In the genomic region with DNA sequence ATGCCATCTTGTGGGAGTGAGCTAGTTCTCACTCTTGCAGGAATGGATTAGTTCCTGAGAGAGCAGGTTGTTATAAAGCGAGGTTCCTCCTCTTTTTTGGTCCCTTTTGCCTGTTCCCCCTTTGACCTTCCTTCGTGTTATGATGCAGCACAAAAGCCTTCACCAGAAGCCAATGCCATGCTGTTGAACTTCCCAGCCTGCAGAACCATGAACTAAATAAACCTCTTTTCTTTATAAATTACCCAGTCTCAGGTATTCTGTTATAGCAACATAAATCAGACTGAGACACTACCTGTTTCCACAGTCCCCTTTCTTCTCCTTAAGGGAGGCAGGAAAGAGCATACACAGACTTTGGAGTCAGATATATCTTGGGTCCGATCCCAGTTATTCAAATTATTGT, we compare ENCODE assay signal across 33 cellular contexts. TPM values are rescaled to one million over a fixed set of nuclear protein-coding genes. Genes with fewer than 3 reads are reported as not detected.
DNase-seq lines count a peak whose midpoint lies in the region; ATAC-seq, FAIRE-seq and TF ChIP-seq lines count a peak whose summit lies in the region.
"Had no signal": no experiment of that assay in that cellular context is flagged by ENCODE, and none has a peak within 500 bp of the region (broad histone marks: within the 10 kb centered on the region; RNA-seq: fewer than 3 reads in every experiment).

No MANE protein-coding gene starts in this region.

- no peaks in the 10 kb centered on the region for H3K36me3 ChIP-seq in K562 (ENCODE audit: control insufficient read depth, insufficient read depth, low read length)

- peaks cover 10 to 15% of the 10 kb centered on the region in 2 donors for H3K27me3 Mint-ChIP-seq in natural killer cell treated with Interleukin-12 subunit alpha and Interleukin-12 subunit beta and Interleukin-15 and Interleukin-18, amount 100 ng/mL, for 72 hours
- H3K27me3 Mint-ChIP-seq in natural killer cell (ENCODE audit: low read depth in 2 of 2): peaks cover 8 to 15% of the 10 kb centered on the region in 2 donors
- H3K27me3 Mint-ChIP-seq: CD4-positive, CD25-positive, alpha-beta regulatory T cell had no signal

- H3K4me1 Mint-ChIP-seq in natural killer cell treated with Interleukin-12 subunit alpha and Interleukin-12 subunit beta and Interleukin-15 and Interleukin-18, amount 100 ng/mL, for 72 hours (ENCODE audit: low read depth in 2 of 2): peaks cover 0 to 8% of the 10 kb centered on the region in 2 donors
- H3K4me1 Mint-ChIP-seq in natural killer cell: no peaks in the 10 kb centered on the region
- H3K4me1 Mint-ChIP-seq: B cell; CD14-positive monocyte; CD4-positive, alpha-beta memory T cell; CD8-positive, alpha-beta memory T cell had no signal

- no peak overlapping the region for H3K9ac ChIP-seq in K562 (ENCODE audit: insufficient read depth in 1 of 2, low read depth in 2 of 2, low read length in 2 of 2)
- H3K9ac ChIP-seq: BLaER1; BLaER1 treated with 17β-estradiol and CSF1 and Interleukin-3, amounts not matched to agents 10 nM and 100 nM had no signal

- in situ Hi-C loops in K562 (cut with MboI): no loop called here

- intact Hi-C loops in natural killer cell (cut with micrococcal nuclease): no loop called here
- intact Hi-C loops in K562 (cut with micrococcal nuclease): no loop called here

- TF ChIP-seq EP300 in K562 (IDR thresholded peaks at IDR 0.05; ENCODE audit: low read length): no peak

- H3K9me3 ChIP-seq in K562 (replicated peaks; ENCODE audit: control insufficient read depth, insufficient read depth, low read depth, low read length): no peaks in the 10 kb centered on the region
- H3K9me3 ChIP-seq: BE2C had no signal

- no peaks in the 10 kb centered on the region for H4K20me1 ChIP-seq in K562 (replicated peaks; ENCODE audit: control insufficient read depth, insufficient read depth, low read length)
- H4K20me1 ChIP-seq: BLaER1 had no signal

- WGBS in K562 (ENCODE audit: insufficient coverage, low coverage, missing lambda C conversion rate): 0% methylated on average over 3 of the region's 3 CpGs

- BruUV-seq in K562 (replicated peaks; lab: Mats Ljungman, UMichigan): no TSS peak

- no peaks in the 10 kb centered on the region for H3K79me2 ChIP-seq in K562 (ENCODE audit: control insufficient read depth, insufficient read depth, low read length)

- TF ChIP-seq CTCF in natural killer cell (IDR thresholded peaks at IDR 0.05): no peak
- no peak for TF ChIP-seq CTCF in K562 (IDR thresholded peaks at IDR 0.05 in 2 of 3, conservative IDR thresholded peaks at IDR 0.05 in 1 of 3; ENCODE audit: insufficient read depth in 2 of 3, low read depth in 1 of 3, low read length in 3 of 3)

- H3K4me3 Mint-ChIP-seq in natural killer cell treated with Interleukin-12 subunit alpha and Interleukin-12 subunit beta and Interleukin-15 and Interleukin-18, amount 100 ng/mL, for 72 hours: no peak overlapping the region
- no peak overlapping the region for H3K4me3 Mint-ChIP-seq in natural killer cell
- H3K4me3 Mint-ChIP-seq: B cell; CD14-positive monocyte; CD4-positive, alpha-beta T cell; CD4-positive, CD25-positive, alpha-beta regulatory T cell; CD8-positive, alpha-beta memory T cell; CD8-positive, alpha-beta T cell had no signal

- DNase-seq in natural killer cell treated with Interleukin-12 subunit alpha and Interleukin-12 subunit beta and Interleukin-15 and Interleukin-18, amount 100 ng/mL, for 72 hours (ENCODE audit: low spot score): peak; percentile 32
- DNase-seq in natural killer cell: no peak
- DNase-seq in K562 (ENCODE audit: extremely low read depth in 1 of 4, low spot score in 3 of 4): no peak
- no peak for DNase-seq in islet precursor cell
- DNase-seq: 8988T; ACHN; AML-193; BE2C; C1 segment of cervical spinal cord; Caco-2; Calu3; CD4-positive, alpha-beta memory T cell; CD4-positive, alpha-beta T cell; CD4-positive, CD25-positive, alpha-beta regulatory T cell; CD8-positive, alpha-beta memory T cell; CD8-positive, alpha-beta T cell; COR-L47; DMS 273 treated with DMSO at 0.1 percent for 48 hours; DMS153; DMS53; DMS79; DMS79 treated with DMSO at 0.1 percent for 48 hours; DND-41; EL had no signal

- H2AFZ ChIP-seq in K562 (ENCODE audit: low read depth, low read length): no peak overlapping the region

- peaks cover 9% of the 10 kb centered on the region for H3K9me3 Mint-ChIP-seq in natural killer cell treated with Interleukin-12 subunit alpha and Interleukin-12 subunit beta and Interleukin-15 and Interleukin-18, amount 100 ng/mL, for 72 hours
- peaks cover 2 to 8% of the 10 kb centered on the region in 2 donors for H3K9me3 Mint-ChIP-seq in natural killer cell

- H3K27ac ChIP-seq in K562 (ENCODE audit: extremely low read depth, low read depth, low read length): no peak overlapping the region
- H3K27ac ChIP-seq: 22Rv1; A549; BLaER1; BLaER1 treated with 17β-estradiol and CSF1 and Interleukin-3, amounts not matched to agents 10 nM and 100 nM; C4-2B had no signal

- peaks cover 27% of the 10 kb centered on the region for H3K36me3 Mint-ChIP-seq in natural killer cell treated with Interleukin-12 subunit alpha and Interleukin-12 subunit beta and Interleukin-15 and Interleukin-18, amount 100 ng/mL, for 72 hours
- H3K36me3 Mint-ChIP-seq in natural killer cell: peaks cover 19% of the 10 kb centered on the region
- H3K36me3 Mint-ChIP-seq: CD14-positive monocyte had no signal

- POLR2A ChIA-PET in K562 (lab: Yijun Ruan, JAX): no interaction called here

- CTCF ChIA-PET in K562 (lab: Yijun Ruan, JAX; ENCODE audit: low intra/inter-chr PET ratio): no interaction called here

- no peak overlapping the region for H3K27ac Mint-ChIP-seq in natural killer cell treated with Interleukin-12 subunit alpha and Interleukin-12 subunit beta and Interleukin-15 and Interleukin-18, amount 100 ng/mL, for 72 hours
- no peak overlapping the region for H3K27ac Mint-ChIP-seq in natural killer cell
- H3K27ac Mint-ChIP-seq: B cell; CD14-positive monocyte; CD4-positive, alpha-beta memory T cell; CD4-positive, alpha-beta T cell; CD4-positive, CD25-positive, alpha-beta regulatory T cell; CD8-positive, alpha-beta memory T cell; CD8-positive, alpha-beta T cell had no signal

- FAIRE-seq in K562 (lab: Jason Lieb, UNC): no peak
- FAIRE-seq: A204.1, A549, D721Med had no signal

- peaks cover 10 to 18% of the 10 kb centered on the region in 2 experiments; a peak in 4 of 5 replicates for H3K27me3 ChIP-seq in K562 (ENCODE audit: control insufficient read depth in 2 of 2, insufficient read depth in 2 of 2, low read length in 2 of 2)
- H3K27me3 ChIP-seq: BE2C; BLaER1; BLaER1 treated with 17β-estradiol and CSF1 and Interleukin-3, amounts not matched to agents 10 nM and 100 nM had no signal

- ATAC-seq in natural killer cell treated with Interleukin-12 subunit alpha and Interleukin-12 subunit beta and Interleukin-15 and Interleukin-18, amount 100 ng/mL, for 72 hours: no peak
- ATAC-seq in natural killer cell: no peak
- no peak for ATAC-seq in K562
- ATAC-seq: A549; CD8-positive, alpha-beta T cell had no signal

- TF ChIP-seq RAD21 in K562 (CRISPR knock-in tag; conservative IDR thresholded peaks at IDR 0.05 in 1 of 2, IDR thresholded peaks at IDR 0.05 in 1 of 2): no peak

- H3K4me2 ChIP-seq in K562 (ENCODE audit: insufficient read depth, low read length): no peak overlapping the region
- H3K4me2 ChIP-seq: A549; BLaER1; BLaER1 treated with 17β-estradiol and CSF1 and Interleukin-3, amounts not matched to agents 10 nM and 100 nM had no signal

- H3K4me1 ChIP-seq in K562 (replicated peaks in 1 of 2; ENCODE audit: control insufficient read depth in 2 of 2, insufficient read depth in 2 of 2, low read length in 2 of 2): peaks cover 0 to 10% of the 10 kb centered on the region in 2 experiments; a peak in 2 of 5 replicates
- H3K4me1 ChIP-seq: A549; BE2C; BLaER1; BLaER1 treated with 17β-estradiol and CSF1 and Interleukin-3, amounts not matched to agents 10 nM and 100 nM; Caco-2 had no signal

- no peak overlapping the region for H3K4me3 ChIP-seq in K562
- H3K4me3 ChIP-seq: A549; BLaER1; BLaER1 treated with 17β-estradiol and CSF1 and Interleukin-3, amounts not matched to agents 10 nM and 100 nM had no signal

- no peaks in the 10 kb centered on the region for H3K9me1 ChIP-seq in K562 (ENCODE audit: control insufficient read depth, insufficient read depth, low read length)

- TF ChIP-seq POLR2A in K562 (conservative IDR thresholded peaks at IDR 0.05): no peak

TF ChIP-seq in K562, 482 proteins besides CTCF, POLR2A, EP300 and RAD21:
- TF ChIP-seq HES1 (IDR thresholded peaks at IDR 0.05; ENCODE audit: low read depth) (no peak), ZNF766 (CRISPR knock-in tag; conservative IDR thresholded peaks at IDR 0.05) (peak; percentile 94)

RNA-seq across cellular contexts. Expression of gene DISP3, which starts 25.6 kb away (rescaled TPM):
- total RNA-seq in natural killer cell treated with Interleukin-12 subunit alpha and Interleukin-12 subunit beta and Interleukin-15 and Interleukin-18, amount 100 ng/mL, for 72 hours: 1 to 10 TPM in 1 of 2 donors, under 1 TPM in 1; 0.81 to 1.8 TPM
- under 1 TPM; 0.24 to 0.68 (median 0.60) TPM for total RNA-seq in natural killer cell
- not detected in 2 replicates for total RNA-seq in K562 (2011; cell fraction: chromatin; rRNA removed; ENCODE audit: low replicate concordance)
- total RNA-seq in K562 (2011; cell fraction: nucleolus; rRNA removed): 0.13 and 0.17 TPM in 2 replicates
- 0.22 TPM in 1 of 2 replicates, not detected in the other for total RNA-seq in K562 (2011; cell fraction: nucleoplasm; rRNA removed)
- 0.04 and 0.14 TPM in 2 replicates for total RNA-seq in K562 (2014; rRNA removed)
- total RNA-seq in K562 (2014; rRNA removed; fragmentation: Illumina TruSeq; extraction: Trizol): not detected in 2 replicates
- not detected in 2 replicates for total RNA-seq in K562 (2015; rRNA removed; fragmentation: Illumina TruSeq; extraction: Trizol)
- total RNA-seq in K562 (2021): 0.16 TPM in 1 of 2 replicates, not detected in the other
- 0.12 TPM in 1 of 2 replicates, not detected in the other for polyA plus RNA-seq in K562 (2011; rRNA removed)
- 0.04 TPM in 1 of 2 replicates, not detected in the other for polyA plus RNA-seq in K562 (2011; cell fraction: cytosol; rRNA removed)
- polyA plus RNA-seq in K562 (2011; cell fraction: nucleus; rRNA removed): 0.06 and 0.13 TPM in 2 replicates
- 0.07 TPM in 1 of 2 replicates, not detected in the other for polyA plus RNA-seq in K562 (2012)
- 0.19 TPM in 1 of 2 replicates, not detected in the other for polyA plus RNA-seq in K562 (2014; fragmentation: Illumina TruSeq; extraction: Trizol)
- polyA plus RNA-seq in K562 (2014; fragmentation: Nextera tagmentation; extraction: Ambion mirVana): not detected
- 0.03 TPM in 1 of 2 replicates, not detected in the other for polyA plus RNA-seq in K562 (2014; rRNA removed)
- not detected in 2 replicates for polyA minus RNA-seq in K562 (2011; rRNA and poly(A)+ RNA removed)
- polyA minus RNA-seq in K562 (2011; cell fraction: cytosol; rRNA and poly(A)+ RNA removed): not detected in 2 replicates
- polyA minus RNA-seq in K562 (2011; cell fraction: nucleus; rRNA and poly(A)+ RNA removed): not detected in 2 replicates
- polyA plus RNA-seq: CD14-positive monocyte had no signal
